In genomic region chr2:121648206-121648605, GRCh38 we compare ENCODE assay signal across 8 cellular contexts. TPM values are rescaled to one million over a fixed set of nuclear protein-coding genes. Genes with fewer than 3 reads are reported as not detected.
DNase-seq lines count a peak whose midpoint lies in the region; ATAC-seq, FAIRE-seq and TF ChIP-seq lines count a peak whose summit lies in the region.

No MANE protein-coding gene starts in this region.

- H3K4me1 ChIP-seq in ACC112 (ENCODE audit: control insufficient read depth, insufficient read depth, low read length, unreplicated experiment) (peaks cover 14% of the 10 kb centered on the region), SK-N-SH (ENCODE audit: control insufficient read depth in 1 of 2, insufficient read depth in 2 of 2, low read depth in 1 of 2, low read length in 1 of 2) (peaks cover 4 to 5% of the 10 kb centered on the region in 2 experiments; a peak in 2 of 4 replicates)

- peak; percentile 9 for ATAC-seq in GM19025 (IDR thresholded peaks at IDR 0.05; ENCODE audit: low read depth, unreplicated experiment)

- POLR2A ChIA-PET in SK-N-SH (lab: Yijun Ruan, JAX) = interaction anchor here (0.8 to 3.5 kb wide), 3 partner anchors 42 to 117 kb away, joined by 3 to 38 read pairs (median 9); partner anchors contain the start of genes NIFK and RNU4ATAC

- H2AFZ ChIP-seq in ACC112 (ENCODE audit: low read length, unreplicated experiment) = no peak overlapping the region
- peak overlapping the region; percentile 91 for H2AFZ ChIP-seq in SK-N-SH (ENCODE audit: low read depth)

- H3F3A ChIP-seq in SK-N-SH (replicated peaks; ENCODE audit: insufficient read depth) = peaks cover 9% of the 10 kb centered on the region

- TF ChIP-seq CTCF in SK-N-SH (IDR thresholded peaks at IDR 0.05) (no peak), fibroblast of the aortic adventitia (IDR thresholded peaks at IDR 0.05; ENCODE audit: insufficient read depth, low read length) (no peak)

- no peak for TF ChIP-seq POLR2A in GM12892 (IDR thresholded peaks at IDR 0.05; ENCODE audit: low read depth, low read length)

- H3K79me2 ChIP-seq in ACC112 (ENCODE audit: control insufficient read depth, insufficient read depth, low read length, unreplicated experiment) (peaks cover 82% of the 10 kb centered on the region), SK-N-SH (ENCODE audit: insufficient read depth) (peaks cover 89% of the 10 kb centered on the region)

- DNase-seq in SK-N-SH (no peak), fibroblast of the aortic adventitia (ENCODE audit: low read depth) (no peak), skeletal muscle cell (ENCODE audit: low read depth) (no peak), HuH-7 (ENCODE audit: low spot score) (no peak), midbrain (lab: John Stamatoyannopoulos, UW) (no peak), GM12892 (ENCODE audit: insufficient read length) (no peak)

- H3K9me2 ChIP-seq in SK-N-SH = no peaks in the 10 kb centered on the region

- H3K27me3 ChIP-seq in ACC112 (ENCODE audit: insufficient read depth, low read length) (no peaks in the 10 kb centered on the region), SK-N-SH (ENCODE audit: insufficient read depth) (no peaks in the 10 kb centered on the region)

- CTCF ChIA-PET in SK-N-SH (lab: Yijun Ruan, JAX) = interaction anchor here (0.9 to 1.6 kb wide), 5 partner anchors 34 to 117 kb away, joined by 3 to 7 read pairs (median 6); partner anchors contain the start of gene RNU4ATAC

- TF ChIP-seq RAD21 in SK-N-SH (IDR thresholded peaks at IDR 0.05; ENCODE audit: low read length) = no peak

- 9% methylated on average over 9 of the region's 9 CpGs for WGBS in SK-N-SH (ENCODE audit: low lambda C conversion rate)

- H3K4me3 ChIP-seq in ACC112 (ENCODE audit: low read depth, low read length) (peak overlapping the region; percentile 80), SK-N-SH (ENCODE audit: low read depth in 2 of 2, low read length in 1 of 2) (peak overlapping the region; percentile 78 to 86), fibroblast of the aortic adventitia (ENCODE audit: low read depth, low read length) (peak overlapping the region; percentile 90), skeletal muscle cell (ENCODE audit: low read depth, low read length) (peak overlapping the region; percentile 94)

- no peak for FAIRE-seq in GM12892 (lab: Jason Lieb, UNC)

- H3K36me3 ChIP-seq in ACC112 (ENCODE audit: insufficient read depth, low read length) = no peaks in the 10 kb centered on the region
- H3K36me3 ChIP-seq in SK-N-SH (replicated peaks in 1 of 2; ENCODE audit: control insufficient read depth in 1 of 2, insufficient read depth in 2 of 2, low read length in 1 of 2) = peaks cover 2 to 7% of the 10 kb centered on the region in 2 experiments

- no peak for TF ChIP-seq EP300 in SK-N-SH (IDR thresholded peaks at IDR 0.05; ENCODE audit: borderline replicate concordance in 1 of 2, low read depth in 1 of 2, low read length in 1 of 2)

- peaks cover 7% of the 10 kb centered on the region; the same call in 1 of the 2 replicates for H4K20me1 ChIP-seq in SK-N-SH (ENCODE audit: insufficient read depth)

- H3K4me2 ChIP-seq in SK-N-SH = peak overlapping the region; percentile 84

- H3K27ac ChIP-seq in ACC112 (ENCODE audit: low read depth, low read length) (peak overlapping the region; percentile 90), SK-N-SH (ENCODE audit: low read depth in 2 of 2, low read length in 1 of 2) (peak overlapping the region; percentile 95 to 98)

- H3K9ac ChIP-seq in SK-N-SH = peak overlapping the region; percentile 84

- no peaks in the 10 kb centered on the region for H3K9me3 ChIP-seq in SK-N-SH

TF ChIP-seq in SK-N-SH, 30 proteins besides CTCF, POLR2A, EP300 and RAD21:
- TF ChIP-seq ZBTB33 (IDR thresholded peaks at IDR 0.05; ENCODE audit: borderline replicate concordance, low read depth) (no peak), MXI1 (IDR thresholded peaks at IDR 0.05; ENCODE audit: low read depth, low read length) (peak; percentile 55; the same call in 1 of the 2 replicates), EZH2phosphoT487 (IDR thresholded peaks at IDR 0.05; ENCODE audit: borderline replicate concordance, low read depth) (no peak)

RNA-seq across cellular contexts. Expression of gene CLASP1, which starts 1.1 kb away (rescaled TPM):
- polyA plus RNA-seq in SK-N-SH (2012; rRNA removed) = 4.9 TPM in 2 replicates
- 5.6 and 6.0 TPM in 2 replicates for polyA plus RNA-seq in SK-N-SH (2012; cell fraction: cytosol; rRNA removed)
- polyA plus RNA-seq in SK-N-SH (2012; cell fraction: nucleus; rRNA removed) = 17.3 and 19.0 TPM in 2 replicates
- total RNA-seq in fibroblast of the aortic adventitia (ENCODE audit: low replicate concordance) = 45.6 and 49.8 TPM in 2 replicates
- 28.8 TPM for polyA plus RNA-seq in GM12892 (2012; ENCODE audit: missing spikeins)
